9 cellular contexts compared by ENCODE assay signal in the genomic region with DNA sequence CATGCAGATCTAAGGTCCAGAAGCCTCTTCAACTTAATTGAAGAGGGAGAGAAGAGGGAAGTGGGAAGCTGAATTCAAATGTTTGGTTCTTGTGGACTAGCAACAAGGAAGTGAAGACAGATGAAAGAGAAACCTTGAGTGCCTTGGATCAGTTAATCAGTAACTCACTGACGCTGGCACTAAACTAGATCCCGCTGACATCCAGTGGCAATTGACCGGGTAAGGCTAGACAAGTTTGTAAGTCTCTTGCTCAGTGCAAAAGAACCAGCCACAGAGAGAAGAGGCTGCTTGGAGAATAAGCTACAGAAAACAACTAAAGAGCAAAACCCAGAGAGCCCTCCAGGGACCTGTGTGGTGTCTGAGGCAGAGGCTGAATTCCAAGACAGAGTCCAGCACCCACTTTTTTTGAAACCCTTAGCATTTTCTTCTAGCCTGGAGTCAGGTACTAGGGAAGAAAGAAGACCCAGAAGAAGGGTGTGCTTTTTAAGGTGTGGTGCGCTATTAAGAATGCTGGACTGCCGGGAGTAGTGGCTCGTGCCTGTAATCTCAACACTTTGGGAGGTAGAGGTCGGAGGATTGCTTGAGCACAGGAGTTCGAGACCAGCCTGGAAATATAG. TPM values are rescaled to one million over a fixed set of nuclear protein-coding genes. Genes with fewer than 3 reads are reported as not detected.
DNase-seq lines count a peak whose midpoint lies in the region; ATAC-seq and TF ChIP-seq lines count a peak whose summit lies in the region.
"Had no signal": no experiment of that assay in that cellular context is flagged by ENCODE, and none has a peak within 500 bp of the region (broad histone marks: within the 10 kb centered on the region; RNA-seq: fewer than 3 reads in every experiment).

No MANE protein-coding gene starts in this region.

- H4K20me1 ChIP-seq in GM23338 (replicated peaks; ENCODE audit: insufficient read depth) = no peaks in the 10 kb centered on the region; the same call in 1 of the 2 replicates
- H4K20me1 ChIP-seq in Loucy (ENCODE audit: insufficient read depth, low read length, poor library complexity, severe bottlenecking) = no peaks in the 10 kb centered on the region

- H3K4me1 ChIP-seq in GM23338 (ENCODE audit: insufficient read depth) = peaks cover 6% of the 10 kb centered on the region
- no peaks in the 10 kb centered on the region for H3K4me1 ChIP-seq in Loucy (ENCODE audit: insufficient read depth, low read length, poor library complexity, severe bottlenecking)
- peaks cover 0 to under 1% (median 0%) of the 10 kb centered on the region in 4 donors for H3K4me1 ChIP-seq in esophagus muscularis mucosa

- H3F3A ChIP-seq in GM23338 (replicated peaks; ENCODE audit: low read depth) = no peaks in the 10 kb centered on the region
- H3F3A ChIP-seq in Loucy (ENCODE audit: low read depth) = no peaks in the 10 kb centered on the region

- no peak for TF ChIP-seq POLR2A in esophagus muscularis mucosa (IDR thresholded peaks at IDR 0.05; ENCODE audit: low read depth)

- DNase-seq in GDM1 (lab: John Stamatoyannopoulos, UW) (peak; percentile 46), GM23338 (ENCODE audit: low spot score) (peak; percentile 13), kidney glomerular epithelial cell (lab: John Stamatoyannopoulos, UW) (peak; percentile 71), NCI-H2171 (lab: John Stamatoyannopoulos, UW) (no peak), esophagus muscularis mucosa (ENCODE audit: extremely low spot score) (no peak)
- DNase-seq in activated T-helper 2 cell treated with anti-CD3 and anti-CD28 coated beads, Interferon-gamma antibody, Interleukin-2, Interleukin-4, amounts not matched to agents 10 μg/mL and 5 μg/mL and 100 μg/mL, durations not matched to agents 14 hours and 24 hours and 36 hours (ENCODE audit: low spot score) = no peak
- no peak for DNase-seq in activated CD4-positive, alpha-beta T cell treated with anti-CD3 and anti-CD28 coated beads, Interleukin-2, amount 50 U/mL, for 48 hours
- DNase-seq: activated naive CD8-positive, alpha-beta T cell treated with anti-CD3 and anti-CD28 coated beads, Interleukin-2, amount 10 ng/mL, durations not matched to agents 7 days and 5 days had no signal

- H3K79me2 ChIP-seq in GM23338 (replicated peaks; ENCODE audit: insufficient read depth) = peaks cover 94% of the 10 kb centered on the region
- no peaks in the 10 kb centered on the region for H3K79me2 ChIP-seq in Loucy (ENCODE audit: insufficient read depth, low read length)

- H3K9me3 ChIP-seq in Loucy (ENCODE audit: insufficient read depth, low read depth, low read length) = no peaks in the 10 kb centered on the region
- no peaks in the 10 kb centered on the region for H3K9me3 ChIP-seq in esophagus muscularis mucosa

- H3K27me3 Mint-ChIP-seq in GM23338 (ENCODE audit: insufficient read depth, low read depth, poor library complexity) = no peaks in the 10 kb centered on the region
- peaks cover 36% of the 10 kb centered on the region for H3K27me3 Mint-ChIP-seq in activated T-helper 2 cell treated with anti-CD3 and anti-CD28 coated beads, Interferon-gamma antibody, Interleukin-2, Interleukin-4, amounts not matched to agents 10 μg/mL and 5 μg/mL and 100 μg/mL, durations not matched to agents 14 hours and 24 hours and 36 hours (ENCODE audit: low read depth)

- no peaks in the 10 kb centered on the region for H3K27me3 ChIP-seq in GM23338 (ENCODE audit: insufficient read depth)
- peaks cover 1% of the 10 kb centered on the region for H3K27me3 ChIP-seq in Loucy (ENCODE audit: insufficient read depth, low read length, poor library complexity, severe bottlenecking)
- peaks cover 0 to 7% (median 0%) of the 10 kb centered on the region in 4 donors for H3K27me3 ChIP-seq in esophagus muscularis mucosa

- H3K27ac ChIP-seq in GM23338 (ENCODE audit: low read depth) (peak overlapping the region; percentile 76), esophagus muscularis mucosa (replicated peaks in 1 of 4) (no peak overlapping the region)

- no peak overlapping the region for H3K4me3 Mint-ChIP-seq in GM23338
- no peak overlapping the region for H3K4me3 Mint-ChIP-seq in activated T-helper 2 cell treated with anti-CD3 and anti-CD28 coated beads, Interferon-gamma antibody, Interleukin-2, Interleukin-4, amounts not matched to agents 10 μg/mL and 5 μg/mL and 100 μg/mL, durations not matched to agents 14 hours and 24 hours and 36 hours (ENCODE audit: low read depth)
- H3K4me3 Mint-ChIP-seq: activated naive CD8-positive, alpha-beta T cell treated with anti-CD3 and anti-CD28 coated beads, Interleukin-2, amount 10 ng/mL, durations not matched to agents 7 days and 5 days had no signal

- no peak overlapping the region for H3K9ac ChIP-seq in Loucy (ENCODE audit: low read depth, low read length, poor library complexity, severe bottlenecking)

- TF ChIP-seq CTCF in GM23338 (conservative IDR thresholded peaks at IDR 0.05; ENCODE audit: low read depth in 2 of 2) (no peak), Loucy (conservative IDR thresholded peaks at IDR 0.05; ENCODE audit: low read length) (no peak), esophagus muscularis mucosa (IDR thresholded peaks at IDR 0.05) (no peak)

- H3K36me3 ChIP-seq in GM23338 (ENCODE audit: insufficient read depth) (no peaks in the 10 kb centered on the region), Loucy (ENCODE audit: insufficient read depth, low read length) (no peaks in the 10 kb centered on the region), esophagus muscularis mucosa (no peaks in the 10 kb centered on the region)

- ATAC-seq in GM23338 = peak; percentile 57

- H3K9me2 ChIP-seq in GM23338 (ENCODE audit: insufficient read depth) = no peaks in the 10 kb centered on the region
- no peaks in the 10 kb centered on the region for H3K9me2 ChIP-seq in Loucy (replicated peaks; ENCODE audit: low read depth, low read length)

- H2AFZ ChIP-seq in GM23338 = no peak overlapping the region
- H2AFZ ChIP-seq in Loucy (ENCODE audit: low read length) = peak overlapping the region; percentile 30

- 76% methylated on average over 8 of the region's 8 CpGs for WGBS in esophagus muscularis mucosa

- intact Hi-C loops in activated T-helper 2 cell treated with anti-CD3 and anti-CD28 coated beads, Interferon-gamma antibody, Interleukin-2, Interleukin-4, amounts not matched to agents 10 μg/mL and 5 μg/mL and 100 μg/mL, durations not matched to agents 14 hours and 24 hours and 36 hours (cut with micrococcal nuclease) = no loop called here
- intact Hi-C loops in esophagus muscularis mucosa (cut with DNase I) = no loop called here

- H3K4me3 ChIP-seq in GM23338 (no peak overlapping the region), Loucy (ENCODE audit: low read length, poor library complexity, severe bottlenecking) (no peak overlapping the region), esophagus muscularis mucosa (no peak overlapping the region)

- H3K9me3 Mint-ChIP-seq in GM23338 = no peaks in the 10 kb centered on the region
- no peaks in the 10 kb centered on the region for H3K9me3 Mint-ChIP-seq in activated T-helper 2 cell treated with anti-CD3 and anti-CD28 coated beads, Interferon-gamma antibody, Interleukin-2, Interleukin-4, amounts not matched to agents 10 μg/mL and 5 μg/mL and 100 μg/mL, durations not matched to agents 14 hours and 24 hours and 36 hours
- H3K9me3 Mint-ChIP-seq: activated naive CD8-positive, alpha-beta T cell treated with anti-CD3 and anti-CD28 coated beads, Interleukin-2, amount 10 ng/mL, durations not matched to agents 7 days and 5 days had no signal

- peak overlapping the region; percentile 52; the same call in 1 of the 2 replicates for H3K27ac Mint-ChIP-seq in GM23338
- H3K27ac Mint-ChIP-seq in activated T-helper 2 cell treated with anti-CD3 and anti-CD28 coated beads, Interferon-gamma antibody, Interleukin-2, Interleukin-4, amounts not matched to agents 10 μg/mL and 5 μg/mL and 100 μg/mL, durations not matched to agents 14 hours and 24 hours and 36 hours = no peak overlapping the region
- H3K27ac Mint-ChIP-seq: activated naive CD8-positive, alpha-beta T cell treated with anti-CD3 and anti-CD28 coated beads, Interleukin-2, amount 10 ng/mL, durations not matched to agents 7 days and 5 days had no signal

- no peak for TF ChIP-seq EP300 in esophagus muscularis mucosa (IDR thresholded peaks at IDR 0.05)

- H3K4me2 ChIP-seq in GM23338 = no peak overlapping the region
- H3K4me2 ChIP-seq in Loucy (ENCODE audit: low read depth, low read length, poor library complexity, severe bottlenecking) = no peak overlapping the region

- H3K4me1 Mint-ChIP-seq in GM23338 = peaks cover 28% of the 10 kb centered on the region
- peaks cover 7% of the 10 kb centered on the region for H3K4me1 Mint-ChIP-seq in activated T-helper 2 cell treated with anti-CD3 and anti-CD28 coated beads, Interferon-gamma antibody, Interleukin-2, Interleukin-4, amounts not matched to agents 10 μg/mL and 5 μg/mL and 100 μg/mL, durations not matched to agents 14 hours and 24 hours and 36 hours (ENCODE audit: low read depth)
- H3K4me1 Mint-ChIP-seq: activated naive CD8-positive, alpha-beta T cell treated with anti-CD3 and anti-CD28 coated beads, Interleukin-2, amount 10 ng/mL, durations not matched to agents 7 days and 5 days had no signal

- 0 out of 3 replicates have a peak, but pooled peaks cover 3% of the 10 kb centered on the region for H3K36me3 Mint-ChIP-seq in GM23338 (ENCODE audit: low read depth)
- H3K36me3 Mint-ChIP-seq in activated T-helper 2 cell treated with anti-CD3 and anti-CD28 coated beads, Interferon-gamma antibody, Interleukin-2, Interleukin-4, amounts not matched to agents 10 μg/mL and 5 μg/mL and 100 μg/mL, durations not matched to agents 14 hours and 24 hours and 36 hours (ENCODE audit: low read depth) = no peaks in the 10 kb centered on the region
- H3K36me3 Mint-ChIP-seq: activated naive CD8-positive, alpha-beta T cell treated with anti-CD3 and anti-CD28 coated beads, Interleukin-2, amount 10 ng/mL, durations not matched to agents 7 days and 5 days had no signal

TF ChIP-seq in GM23338, 12 proteins besides CTCF, POLR2A, EP300 and RAD21 (continues in another document):
- TF ChIP-seq POLR2AphosphoS5 (IDR thresholded peaks at IDR 0.05; ENCODE audit: low read depth) = no peak

RNA-seq across cellular contexts. Expression of a gene that starts 6.9 kb away (rescaled TPM):
- total RNA-seq in GM23338 (2014; rRNA removed; shearing (Covaris generic)) = 24.4 and 25.3 TPM in 2 replicates
- 7.1 and 8.1 TPM in 2 replicates for polyA plus RNA-seq in GM23338 (2016; fragmentation: Nextera tagmentation; extraction: Ambion mirVana)
- total RNA-seq in activated T-helper 2 cell treated with anti-CD3 and anti-CD28 coated beads, Interferon-gamma antibody, Interleukin-2, Interleukin-4, amounts not matched to agents 10 μg/mL and 5 μg/mL and 100 μg/mL, durations not matched to agents 14 hours and 24 hours and 36 hours = 0.09 and 0.25 TPM in 2 replicates
- under 1 TPM; under 0.01 to 0.52 (median 0.36) TPM for total RNA-seq in esophagus muscularis mucosa

Comparison
In these comparisons a context has a peak if more than half of its experiments do, and no peak if none do; other contexts are left out.
1. DNase-seq: peak in GDM1 (single experiment), GM23338 (single experiment) and kidney glomerular epithelial cell (single experiment); none in NCI-H2171 (single experiment), activated T-helper 2 cell treated with anti-CD3 and anti-CD28 coated beads, Interferon-gamma antibody, Interleukin-2, Interleukin-4, amounts not matched to agents 10 μg/mL and 5 μg/mL and 100 μg/mL, durations not matched to agents 14 hours and 24 hours and 36 hours (single experiment), activated CD4-positive, alpha-beta T cell treated with anti-CD3 and anti-CD28 coated beads, Interleukin-2, amount 50 U/mL, for 48 hours (0 of 2) and esophagus muscularis mucosa (single experiment).
2. RNA of a gene that starts 6.9 kb away (total RNA-seq): 24.4 to 25.3 TPM in GM23338; under 0.01 to 0.52 TPM in esophagus muscularis mucosa and 0.09 to 0.25 TPM in activated T-helper 2 cell treated with anti-CD3 and anti-CD28 coated beads, Interferon-gamma antibody, Interleukin-2, Interleukin-4, amounts not matched to agents 10 μg/mL and 5 μg/mL and 100 μg/mL, durations not matched to agents 14 hours and 24 hours and 36 hours; every median in the first group is over 10 times any median in the second.